In the genomic region with DNA sequence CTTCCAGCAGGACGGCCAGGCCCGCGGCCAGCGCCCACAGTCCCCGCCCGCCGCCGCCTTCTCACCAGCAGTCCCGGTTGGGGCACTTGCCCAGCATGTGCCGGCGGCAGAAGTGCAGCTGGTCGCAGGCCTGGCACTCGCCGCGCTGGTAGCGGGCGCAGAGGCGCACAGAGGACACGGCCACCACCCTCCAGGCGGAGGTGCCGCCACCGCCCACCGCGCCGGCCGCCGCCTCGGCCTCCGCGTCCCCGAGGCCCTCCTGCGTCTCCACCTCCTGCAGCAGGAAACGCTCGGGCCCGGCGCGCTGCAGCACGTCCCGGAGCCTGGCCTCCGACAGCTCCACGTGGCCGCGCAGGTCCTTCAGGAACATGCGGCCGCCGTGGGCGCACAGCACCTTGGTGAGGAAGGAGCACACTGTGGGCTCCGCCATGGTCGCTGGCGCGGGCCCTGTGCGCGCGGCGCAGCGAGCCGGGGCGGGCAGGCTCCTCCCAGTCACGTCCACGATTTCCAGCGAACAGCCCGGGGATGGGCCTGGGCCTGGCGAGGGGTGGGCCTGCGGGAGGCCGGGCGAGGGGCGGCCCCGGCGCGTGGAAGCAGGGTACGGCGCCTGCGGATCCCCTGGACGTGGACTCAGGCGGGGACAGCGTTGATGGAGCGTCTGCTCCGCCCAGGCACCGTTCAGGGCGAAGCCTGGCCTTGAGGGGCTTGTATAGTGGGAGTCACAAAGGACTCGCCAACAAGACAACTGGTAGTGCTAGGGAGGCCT, we compare ENCODE assay signal across 1 cellular context.
TF ChIP-seq lines count a peak whose summit lies in the region.

Gene ZC3HAV1L, minus strand, starts transcription at position 455 of the 766 bp plus-strand sequence. Its CDS starts 25 bp downstream, at position 430.

TF ChIP-seq in GM12878, 131 proteins besides CTCF, POLR2A, EP300 and RAD21 (continued from another document):
- TF ChIP-seq, protein P1, sequence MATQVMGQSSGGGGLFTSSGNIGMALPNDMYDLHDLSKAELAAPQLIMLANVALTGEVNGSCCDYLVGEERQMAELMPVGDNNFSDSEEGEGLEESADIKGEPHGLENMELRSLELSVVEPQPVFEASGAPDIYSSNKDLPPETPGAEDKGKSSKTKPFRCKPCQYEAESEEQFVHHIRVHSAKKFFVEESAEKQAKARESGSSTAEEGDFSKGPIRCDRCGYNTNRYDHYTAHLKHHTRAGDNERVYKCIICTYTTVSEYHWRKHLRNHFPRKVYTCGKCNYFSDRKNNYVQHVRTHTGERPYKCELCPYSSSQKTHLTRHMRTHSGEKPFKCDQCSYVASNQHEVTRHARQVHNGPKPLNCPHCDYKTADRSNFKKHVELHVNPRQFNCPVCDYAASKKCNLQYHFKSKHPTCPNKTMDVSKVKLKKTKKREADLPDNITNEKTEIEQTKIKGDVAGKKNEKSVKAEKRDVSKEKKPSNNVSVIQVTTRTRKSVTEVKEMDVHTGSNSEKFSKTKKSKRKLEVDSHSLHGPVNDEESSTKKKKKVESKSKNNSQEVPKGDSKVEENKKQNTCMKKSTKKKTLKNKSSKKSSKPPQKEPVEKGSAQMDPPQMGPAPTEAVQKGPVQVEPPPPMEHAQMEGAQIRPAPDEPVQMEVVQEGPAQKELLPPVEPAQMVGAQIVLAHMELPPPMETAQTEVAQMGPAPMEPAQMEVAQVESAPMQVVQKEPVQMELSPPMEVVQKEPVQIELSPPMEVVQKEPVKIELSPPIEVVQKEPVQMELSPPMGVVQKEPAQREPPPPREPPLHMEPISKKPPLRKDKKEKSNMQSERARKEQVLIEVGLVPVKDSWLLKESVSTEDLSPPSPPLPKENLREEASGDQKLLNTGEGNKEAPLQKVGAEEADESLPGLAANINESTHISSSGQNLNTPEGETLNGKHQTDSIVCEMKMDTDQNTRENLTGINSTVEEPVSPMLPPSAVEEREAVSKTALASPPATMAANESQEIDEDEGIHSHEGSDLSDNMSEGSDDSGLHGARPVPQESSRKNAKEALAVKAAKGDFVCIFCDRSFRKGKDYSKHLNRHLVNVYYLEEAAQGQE (IDR thresholded peaks at IDR 0.05; ENCODE audit: low read depth, low read length), result no peak
- TF ChIP-seq BRCA1 (IDR thresholded peaks at IDR 0.05; ENCODE audit: low read depth, low read length), result no peak
- no peak for TF ChIP-seq RBBP5 (conservative IDR thresholded peaks at IDR 0.05)
- no peak for TF ChIP-seq ZNF24 (IDR thresholded peaks at IDR 0.05)
- TF ChIP-seq PAX8 (IDR thresholded peaks at IDR 0.05), result no peak
- TF ChIP-seq ASH2L (IDR thresholded peaks at IDR 0.05; ENCODE audit: borderline replicate concordance, low read depth), result no peak
- no peak for TF ChIP-seq SUZ12 (IDR thresholded peaks at IDR 0.05; ENCODE audit: unreplicated experiment)
- TF ChIP-seq BCL11A (IDR thresholded peaks at IDR 0.05; ENCODE audit: low read depth, low read length), result no peak
- TF ChIP-seq SREBF1 (IDR thresholded peaks at IDR 0.05; ENCODE audit: low read length), result no peak
- TF ChIP-seq HDAC6 (IDR thresholded peaks at IDR 0.05; ENCODE audit: unreplicated experiment), result peak; percentile 98
- TF ChIP-seq, protein P2, sequence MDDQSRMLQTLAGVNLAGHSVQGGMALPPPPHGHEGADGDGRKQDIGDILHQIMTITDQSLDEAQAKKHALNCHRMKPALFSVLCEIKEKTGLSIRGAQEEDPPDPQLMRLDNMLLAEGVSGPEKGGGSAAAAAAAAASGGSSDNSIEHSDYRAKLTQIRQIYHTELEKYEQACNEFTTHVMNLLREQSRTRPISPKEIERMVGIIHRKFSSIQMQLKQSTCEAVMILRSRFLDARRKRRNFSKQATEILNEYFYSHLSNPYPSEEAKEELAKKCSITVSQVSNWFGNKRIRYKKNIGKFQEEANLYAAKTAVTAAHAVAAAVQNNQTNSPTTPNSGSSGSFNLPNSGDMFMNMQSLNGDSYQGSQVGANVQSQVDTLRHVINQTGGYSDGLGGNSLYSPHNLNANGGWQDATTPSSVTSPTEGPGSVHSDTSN (IDR thresholded peaks at IDR 0.05; ENCODE audit: insufficient replicate concordance, low read depth, low read length), result no peak
- TF ChIP-seq SIN3A (IDR thresholded peaks at IDR 0.05; ENCODE audit: low read depth, low read length), result peak; percentile 87; the same call in 1 of the 2 replicates
- no peak for TF ChIP-seq YBX1 (IDR thresholded peaks at IDR 0.05)
- TF ChIP-seq CHD4 (IDR thresholded peaks at IDR 0.05), result no peak
- no peak for TF ChIP-seq CUX1 (IDR thresholded peaks at IDR 0.05; ENCODE audit: insufficient replicate concordance, low read depth, low read length)
- TF ChIP-seq, protein P3, sequence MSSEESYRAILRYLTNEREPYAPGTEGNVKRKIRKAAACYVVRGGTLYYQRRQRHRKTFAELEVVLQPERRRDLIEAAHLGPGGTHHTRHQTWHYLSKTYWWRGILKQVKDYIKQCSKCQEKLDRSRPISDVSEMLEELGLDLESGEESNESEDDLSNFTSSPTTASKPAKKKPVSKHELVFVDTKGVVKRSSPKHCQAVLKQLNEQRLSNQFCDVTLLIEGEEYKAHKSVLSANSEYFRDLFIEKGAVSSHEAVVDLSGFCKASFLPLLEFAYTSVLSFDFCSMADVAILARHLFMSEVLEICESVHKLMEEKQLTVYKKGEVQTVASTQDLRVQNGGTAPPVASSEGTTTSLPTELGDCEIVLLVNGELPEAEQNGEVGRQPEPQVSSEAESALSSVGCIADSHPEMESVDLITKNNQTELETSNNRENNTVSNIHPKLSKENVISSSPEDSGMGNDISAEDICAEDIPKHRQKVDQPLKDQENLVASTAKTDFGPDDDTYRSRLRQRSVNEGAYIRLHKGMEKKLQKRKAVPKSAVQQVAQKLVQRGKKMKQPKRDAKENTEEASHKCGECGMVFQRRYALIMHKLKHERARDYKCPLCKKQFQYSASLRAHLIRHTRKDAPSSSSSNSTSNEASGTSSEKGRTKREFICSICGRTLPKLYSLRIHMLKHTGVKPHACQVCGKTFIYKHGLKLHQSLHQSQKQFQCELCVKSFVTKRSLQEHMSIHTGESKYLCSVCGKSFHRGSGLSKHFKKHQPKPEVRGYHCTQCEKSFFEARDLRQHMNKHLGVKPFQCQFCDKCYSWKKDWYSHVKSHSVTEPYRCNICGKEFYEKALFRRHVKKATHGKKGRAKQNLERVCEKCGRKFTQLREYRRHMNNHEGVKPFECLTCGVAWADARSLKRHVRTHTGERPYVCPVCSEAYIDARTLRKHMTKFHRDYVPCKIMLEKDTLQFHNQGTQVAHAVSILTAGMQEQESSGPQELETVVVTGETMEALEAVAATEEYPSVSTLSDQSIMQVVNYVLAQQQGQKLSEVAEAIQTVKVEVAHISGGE (CRISPR knock-in tag; IDR thresholded peaks at IDR 0.05), result no peak
- TF ChIP-seq TBL1XR1 (IDR thresholded peaks at IDR 0.05; ENCODE audit: low read depth, low read length), result no peak
- peak; percentile 65; the same call in 1 of the 2 replicates for TF ChIP-seq POLR2AphosphoS5 (IDR thresholded peaks at IDR 0.05; ENCODE audit: low read length)
- TF ChIP-seq ATF7 (IDR thresholded peaks at IDR 0.05; ENCODE audit: low read depth), result no peak
- peak; percentile 95 for TF ChIP-seq GATAD2B (conservative IDR thresholded peaks at IDR 0.05; ENCODE audit: low read depth)
- TF ChIP-seq, protein P4, sequence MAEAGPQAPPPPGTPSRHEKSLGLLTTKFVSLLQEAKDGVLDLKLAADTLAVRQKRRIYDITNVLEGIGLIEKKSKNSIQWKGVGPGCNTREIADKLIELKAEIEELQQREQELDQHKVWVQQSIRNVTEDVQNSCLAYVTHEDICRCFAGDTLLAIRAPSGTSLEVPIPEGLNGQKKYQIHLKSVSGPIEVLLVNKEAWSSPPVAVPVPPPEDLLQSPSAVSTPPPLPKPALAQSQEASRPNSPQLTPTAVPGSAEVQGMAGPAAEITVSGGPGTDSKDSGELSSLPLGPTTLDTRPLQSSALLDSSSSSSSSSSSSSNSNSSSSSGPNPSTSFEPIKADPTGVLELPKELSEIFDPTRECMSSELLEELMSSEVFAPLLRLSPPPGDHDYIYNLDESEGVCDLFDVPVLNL (IDR thresholded peaks at IDR 0.05; ENCODE audit: low read depth, low read length), result no peak
- TF ChIP-seq ZBTB4 (CRISPR knock-in tag; IDR thresholded peaks at IDR 0.05), result no peak
- TF ChIP-seq WRNIP1 (IDR thresholded peaks at IDR 0.05; ENCODE audit: borderline replicate concordance, low read depth, low read length), result no peak
- TF ChIP-seq, protein P5, sequence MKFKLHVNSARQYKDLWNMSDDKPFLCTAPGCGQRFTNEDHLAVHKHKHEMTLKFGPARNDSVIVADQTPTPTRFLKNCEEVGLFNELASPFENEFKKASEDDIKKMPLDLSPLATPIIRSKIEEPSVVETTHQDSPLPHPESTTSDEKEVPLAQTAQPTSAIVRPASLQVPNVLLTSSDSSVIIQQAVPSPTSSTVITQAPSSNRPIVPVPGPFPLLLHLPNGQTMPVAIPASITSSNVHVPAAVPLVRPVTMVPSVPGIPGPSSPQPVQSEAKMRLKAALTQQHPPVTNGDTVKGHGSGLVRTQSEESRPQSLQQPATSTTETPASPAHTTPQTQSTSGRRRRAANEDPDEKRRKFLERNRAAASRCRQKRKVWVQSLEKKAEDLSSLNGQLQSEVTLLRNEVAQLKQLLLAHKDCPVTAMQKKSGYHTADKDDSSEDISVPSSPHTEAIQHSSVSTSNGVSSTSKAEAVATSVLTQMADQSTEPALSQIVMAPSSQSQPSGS (IDR thresholded peaks at IDR 0.05; ENCODE audit: low read length), result no peak
- no peak for TF ChIP-seq FOS (IDR thresholded peaks at IDR 0.05; ENCODE audit: borderline replicate concordance, extremely low read depth, insufficient read length)
- peak; percentile 35 for TF ChIP-seq KLF5 (IDR thresholded peaks at IDR 0.05; ENCODE audit: partially characterized antibody)
